10 cellular contexts compared by ENCODE assay signal in genomic region chr11:70448983-70449567, GRCh38. TPM values are rescaled to one million over a fixed set of nuclear protein-coding genes. Genes with fewer than 3 reads are reported as not detected.
DNase-seq lines count a peak whose midpoint lies in the region; ATAC-seq and TF ChIP-seq lines count a peak whose summit lies in the region.
"Had no signal": no experiment of that assay in that cellular context is flagged by ENCODE, and none has a peak within 500 bp of the region (broad histone marks: within the 10 kb centered on the region; RNA-seq: fewer than 3 reads in every experiment).

No MANE protein-coding gene starts in this region.

- no peak overlapping the region for H3K9ac ChIP-seq in endodermal cell (ENCODE audit: extremely low read depth, low read length, poor library complexity, severe bottlenecking)
- no peak overlapping the region for H3K9ac ChIP-seq in smooth muscle cell (ENCODE audit: low read depth)

- no peaks in the 10 kb centered on the region for H3F3A ChIP-seq in smooth muscle cell (ENCODE audit: low read depth)

- no peaks in the 10 kb centered on the region for H3K27me3 ChIP-seq in endodermal cell (ENCODE audit: control insufficient read depth, insufficient read depth, low read length, poor library complexity, severe bottlenecking)
- no peaks in the 10 kb centered on the region for H3K27me3 ChIP-seq in smooth muscle cell (ENCODE audit: low read depth)

- TF ChIP-seq CTCF in LNCaP clone FGC (IDR thresholded peaks at IDR 0.05; ENCODE audit: control insufficient read depth, extremely low read depth, insufficient read depth) (peak; percentile 32; the same call in 1 of the 2 replicates), endodermal cell (conservative IDR thresholded peaks at IDR 0.05) (peak; percentile 84), smooth muscle cell (IDR thresholded peaks at IDR 0.05; ENCODE audit: borderline replicate concordance, insufficient read depth, poor library complexity, severe bottlenecking) (peak; percentile 53)

- no peak overlapping the region for H3K27ac Mint-ChIP-seq in activated naive CD4-positive, alpha-beta T cell treated with anti-CD3 and anti-CD28 coated beads, Interleukin-2, amount 10 ng/mL, durations not matched to agents 7 days and 5 days
- no peak overlapping the region for H3K27ac Mint-ChIP-seq in endodermal cell

- no peaks in the 10 kb centered on the region for H3K36me3 ChIP-seq in endodermal cell (ENCODE audit: control insufficient read depth, insufficient read depth, low read length)
- H3K36me3 ChIP-seq in smooth muscle cell (ENCODE audit: low read depth): no peaks in the 10 kb centered on the region

- WGBS in endodermal cell (ENCODE audit: insufficient coverage in 1 of 2, insufficient read length in 1 of 2), 2 experiments: 82 to 88% methylated on average over 2 of the region's 2 CpGs
- WGBS in smooth muscle cell (ENCODE audit: low lambda C conversion rate): 91% methylated on average over 2 of the region's 2 CpGs

- no peak overlapping the region for H2AFZ ChIP-seq in smooth muscle cell (ENCODE audit: low read depth)

- no peak overlapping the region for H3K27ac ChIP-seq in endodermal cell (ENCODE audit: low read depth, low read length)
- H3K27ac ChIP-seq in smooth muscle cell (ENCODE audit: low read depth): no peak overlapping the region

- no peak overlapping the region for H3K4me3 Mint-ChIP-seq in activated naive CD4-positive, alpha-beta T cell treated with anti-CD3 and anti-CD28 coated beads, Interleukin-2, amount 10 ng/mL, durations not matched to agents 7 days and 5 days
- H3K4me3 Mint-ChIP-seq in endodermal cell: no peak overlapping the region

- no peak for ATAC-seq in GM21786 (IDR thresholded peaks at IDR 0.05; ENCODE audit: unreplicated experiment)
- ATAC-seq: esophagus mucosa had no signal

- H4K20me1 ChIP-seq in smooth muscle cell (ENCODE audit: low read depth): no peaks in the 10 kb centered on the region

- peaks cover 20% of the 10 kb centered on the region for H3K9me3 ChIP-seq in endodermal cell (ENCODE audit: control insufficient read depth, low read length)
- peaks cover 3% of the 10 kb centered on the region for H3K9me3 ChIP-seq in smooth muscle cell (replicated peaks; ENCODE audit: low read depth)

- H3K36me3 Mint-ChIP-seq in activated naive CD4-positive, alpha-beta T cell treated with anti-CD3 and anti-CD28 coated beads, Interleukin-2, amount 10 ng/mL, durations not matched to agents 7 days and 5 days: peaks cover 8% of the 10 kb centered on the region
- H3K36me3 Mint-ChIP-seq in endodermal cell (ENCODE audit: low read depth): peaks cover 5% of the 10 kb centered on the region

- H3K79me2 ChIP-seq in smooth muscle cell (ENCODE audit: low read depth): no peaks in the 10 kb centered on the region

- CTCF ChIA-PET in activated naive CD4-positive, alpha-beta T cell treated with anti-CD3 and anti-CD28 coated beads, Interleukin-2, amount 10 ng/mL, durations not matched to agents 7 days and 5 days (lab: Charles Lee): no interaction called here

- H3K4me1 ChIP-seq in endodermal cell (ENCODE audit: control insufficient read depth, insufficient read depth, low read length) (no peaks in the 10 kb centered on the region), smooth muscle cell (ENCODE audit: low read depth) (no peaks in the 10 kb centered on the region)

- H3K9me3 Mint-ChIP-seq in activated naive CD4-positive, alpha-beta T cell treated with anti-CD3 and anti-CD28 coated beads, Interleukin-2, amount 10 ng/mL, durations not matched to agents 7 days and 5 days: peaks cover 33% of the 10 kb centered on the region
- peaks cover 38% of the 10 kb centered on the region for H3K9me3 Mint-ChIP-seq in endodermal cell

- H3K4me3 ChIP-seq in LNCaP clone FGC (ENCODE audit: low read depth, low read length) (no peak overlapping the region), endodermal cell (ENCODE audit: low read length) (no peak overlapping the region), smooth muscle cell (no peak overlapping the region)

- no peak overlapping the region for H3K4me2 ChIP-seq in smooth muscle cell

- H3K4me1 Mint-ChIP-seq in activated naive CD4-positive, alpha-beta T cell treated with anti-CD3 and anti-CD28 coated beads, Interleukin-2, amount 10 ng/mL, durations not matched to agents 7 days and 5 days: no peaks in the 10 kb centered on the region
- H3K4me1 Mint-ChIP-seq in endodermal cell: peaks cover under 1% of the 10 kb centered on the region

- peaks cover 10% of the 10 kb centered on the region for H3K27me3 Mint-ChIP-seq in activated naive CD4-positive, alpha-beta T cell treated with anti-CD3 and anti-CD28 coated beads, Interleukin-2, amount 10 ng/mL, durations not matched to agents 7 days and 5 days
- no peaks in the 10 kb centered on the region for H3K27me3 Mint-ChIP-seq in endodermal cell (ENCODE audit: insufficient read depth)

- peak; percentile 28 for DNase-seq in activated naive CD4-positive, alpha-beta T cell treated with anti-CD3 and anti-CD28 coated beads, Interleukin-2, amount 10 ng/mL, durations not matched to agents 7 days and 5 days
- no peak for DNase-seq in activated naive CD4-positive, alpha-beta T cell treated with Interleukin-2 at 50 U/mL for 16 hours
- DNase-seq in LNCaP clone FGC (ENCODE audit: low read depth) (no peak), endodermal cell (peak; percentile 76), smooth muscle cell (lab: John Stamatoyannopoulos, UW; ENCODE audit: unreplicated experiment) (no peak), AG08396 (ENCODE audit: low spot score) (no peak), cardiac septum (ENCODE audit: low spot score) (no peak)
- DNase-seq: activated CD4-positive, alpha-beta T cell treated with anti-CD3 and anti-CD28 coated beads for 1 hour had no signal

- intact Hi-C loops in cardiac septum (cut with DNase I): no loop called here

RNA-seq across cellular contexts. Expression of gene CTTN, which starts 50.7 kb away (rescaled TPM):
- total RNA-seq in endodermal cell: 100 to 1,000 TPM; 282 to 283 TPM
- 150 TPM for polyA plus RNA-seq in endodermal cell (2013, experiment 1 of 2)
- 132 TPM for polyA plus RNA-seq in endodermal cell (2013, experiment 2 of 2)
- 136 and 173 TPM in 2 replicates for total RNA-seq in smooth muscle cell
- 64.7 and 112 TPM in 2 replicates for polyA plus RNA-seq in smooth muscle cell
- 171 TPM for total RNA-seq in cardiac septum

Comparison
In these comparisons a context has a peak if more than half of its experiments do, and no peak if none do; other contexts are left out.
1. DNase-seq: peak in activated naive CD4-positive, alpha-beta T cell treated with anti-CD3 and anti-CD28 coated beads, Interleukin-2, amount 10 ng/mL, durations not matched to agents 7 days and 5 days (single experiment) and endodermal cell (single experiment); none in activated naive CD4-positive, alpha-beta T cell treated with Interleukin-2 at 50 U/mL for 16 hours (single experiment), LNCaP clone FGC (single experiment), smooth muscle cell (single experiment), AG08396 (single experiment) and cardiac septum (single experiment).
2. CTCF ChIP-seq: peak in every context shown above with its lines; median percentile 84 in endodermal cell; 53 in smooth muscle cell; 32 in LNCaP clone FGC.